Comparison of ENCODE assay signal across 13 cellular contexts in genomic region chr9:132260846-132261245, GRCh38.
DNase-seq lines count a peak whose midpoint lies in the region; ATAC-seq and TF ChIP-seq lines count a peak whose summit lies in the region.
"Had no signal": no experiment of that assay in that cellular context is flagged by ENCODE, and none has a peak within 500 bp of the region (broad histone marks: within the 10 kb centered on the region; RNA-seq: fewer than 3 reads in every experiment).

No MANE protein-coding gene starts in this region.

- peaks cover 6% of the 10 kb centered on the region for H3K4me1 ChIP-seq in CD4-positive, CD25-positive, alpha-beta regulatory T cell (ENCODE audit: control insufficient read depth, insufficient read depth, low read length, poor library complexity, severe bottlenecking)
- H3K4me1 ChIP-seq: HAP-1 had no signal

- no peaks in the 10 kb centered on the region for H3K9me3 Mint-ChIP-seq in CD4-positive, CD25-positive, alpha-beta regulatory T cell
- H3K9me3 Mint-ChIP-seq in endothelial cell (ENCODE audit: unreplicated experiment) (no peaks in the 10 kb centered on the region), nephron (no peaks in the 10 kb centered on the region), glutamatergic neuron (ENCODE audit: unreplicated experiment) (no peaks in the 10 kb centered on the region)

- H3K27me3 ChIP-seq in CD4-positive, CD25-positive, alpha-beta regulatory T cell (ENCODE audit: control insufficient read depth, insufficient read depth, low read length), result no peaks in the 10 kb centered on the region

- ATAC-seq in CD4-positive, CD25-positive, alpha-beta regulatory T cell (ENCODE audit: low read depth in 2 of 2), result no peak

- no peak for DNase-seq in CD4-positive, CD25-positive, alpha-beta regulatory T cell
- DNase-seq in DMS79 (lab: John Stamatoyannopoulos, UW) (peak; percentile 49), endothelial cell (ENCODE audit: low spot score) (no peak), glutamatergic neuron (no peak), HuH-7.5 (ENCODE audit: low spot score) (no peak), AG20443 (ENCODE audit: low spot score) (no peak)
- DNase-seq: DMS 273 treated with DMSO at 0.1 percent for 48 hours, NCI-H1436 treated with DMSO at 0.1 percent for 48 hours, NCI-H2107, NCI-H446, SIG-M5 had no signal

- peaks cover 40% of the 10 kb centered on the region for H3K36me3 ChIP-seq in CD4-positive, CD25-positive, alpha-beta regulatory T cell (ENCODE audit: control insufficient read depth, insufficient read depth, low read length)

- no peak overlapping the region for H3K4me3 ChIP-seq in CD4-positive, CD25-positive, alpha-beta regulatory T cell (ENCODE audit: low read depth, low read length)
- H3K4me3 ChIP-seq: HAP-1 had no signal

- peak overlapping the region in 2 of 3 donors; percentile 20 to 22 for H3K27ac Mint-ChIP-seq in CD4-positive, CD25-positive, alpha-beta regulatory T cell
- H3K27ac Mint-ChIP-seq in endothelial cell (ENCODE audit: unreplicated experiment), result peak overlapping the region; percentile 33
- peak overlapping the region in 2 of 3 experiments; percentile 6 to 11 for H3K27ac Mint-ChIP-seq in nephron
- H3K27ac Mint-ChIP-seq in glutamatergic neuron (ENCODE audit: unreplicated experiment), result no peak overlapping the region

- H3K9me3 ChIP-seq in CD4-positive, CD25-positive, alpha-beta regulatory T cell (ENCODE audit: control insufficient read depth in 2 of 2, low read length in 2 of 2), result no peaks in the 10 kb centered on the region
- H3K9me3 ChIP-seq: HAP-1 had no signal

- no peak overlapping the region for H3K4me3 Mint-ChIP-seq in CD4-positive, CD25-positive, alpha-beta regulatory T cell
- H3K4me3 Mint-ChIP-seq in endothelial cell (ENCODE audit: unreplicated experiment), result no peak overlapping the region
- H3K4me3 Mint-ChIP-seq in nephron, result no peak overlapping the region
- no peak overlapping the region for H3K4me3 Mint-ChIP-seq in glutamatergic neuron (ENCODE audit: unreplicated experiment)

- H3K4me1 Mint-ChIP-seq in CD4-positive, CD25-positive, alpha-beta regulatory T cell, result peaks cover 5 to 19% (median 14%) of the 10 kb centered on the region in 4 donors
- H3K4me1 Mint-ChIP-seq in endothelial cell (ENCODE audit: unreplicated experiment), result peaks cover 24% of the 10 kb centered on the region
- H3K4me1 Mint-ChIP-seq in nephron, result no peaks in the 10 kb centered on the region
- H3K4me1 Mint-ChIP-seq in glutamatergic neuron (ENCODE audit: low read depth, unreplicated experiment), result peaks cover 36% of the 10 kb centered on the region

- H3K27ac ChIP-seq in CD4-positive, CD25-positive, alpha-beta regulatory T cell (ENCODE audit: insufficient read depth, low read length, poor library complexity, severe bottlenecking), result peak overlapping the region; percentile 20

- TF ChIP-seq CTCF in endothelial cell (IDR thresholded peaks at IDR 0.05; ENCODE audit: unreplicated experiment), result no peak
- no peak for TF ChIP-seq CTCF in nephron (IDR thresholded peaks at IDR 0.05; ENCODE audit: unreplicated experiment in 3 of 3)
- no peak for TF ChIP-seq CTCF in glutamatergic neuron (IDR thresholded peaks at IDR 0.05; ENCODE audit: partially characterized antibody, unreplicated experiment)

- H3K27me3 Mint-ChIP-seq in CD4-positive, CD25-positive, alpha-beta regulatory T cell, result no peaks in the 10 kb centered on the region
- H3K27me3 Mint-ChIP-seq in endothelial cell (ENCODE audit: unreplicated experiment), result peaks cover 6% of the 10 kb centered on the region
- H3K27me3 Mint-ChIP-seq in nephron (ENCODE audit: low read depth), result peaks cover 3% of the 10 kb centered on the region
- peaks cover 2% of the 10 kb centered on the region for H3K27me3 Mint-ChIP-seq in glutamatergic neuron (ENCODE audit: unreplicated experiment)

- H3K36me3 Mint-ChIP-seq in CD4-positive, CD25-positive, alpha-beta regulatory T cell, result peaks cover 26% of the 10 kb centered on the region
- H3K36me3 Mint-ChIP-seq in endothelial cell (ENCODE audit: low read depth, unreplicated experiment), result peaks cover 21% of the 10 kb centered on the region
- peaks cover 26% of the 10 kb centered on the region for H3K36me3 Mint-ChIP-seq in nephron (ENCODE audit: low read depth)
- H3K36me3 Mint-ChIP-seq in glutamatergic neuron (ENCODE audit: unreplicated experiment), result no peaks in the 10 kb centered on the region
